Comparison of ENCODE assay signal across 20 cellular contexts in genomic region chr10:74275755-74276154, GRCh38.
"Had no signal": no experiment of that assay in that cellular context is flagged by ENCODE, and none has a peak within 500 bp of the region (broad histone marks: within the 10 kb centered on the region; RNA-seq: fewer than 3 reads in every experiment).

No MANE protein-coding gene starts in this region.

- DNase-seq: IMR-90, Karpas-422, KG1, MM.1S, NCI-H1092 treated with DMSO at 0.1 percent for 48 hours, NCI-H1436, NCI-H187, NCI-H2029, NCI-H2081 treated with DMSO at 0.1 percent for 48 hours, NCI-H2171, NCI-H226, NCI-H446, NCI-H510A, NCI-H524 treated with DMSO at 0.1 percent for 48 hours, NCI-H69, NCI-H774, SHP77, SK-N-SH had no signal

- H3K27ac ChIP-seq: RWPE1 had no signal

- H3K9ac ChIP-seq: SK-N-SH had no signal

- H3K9me2 ChIP-seq: SK-N-SH had no signal

- H3K9me3 ChIP-seq: SK-N-SH had no signal

- ATAC-seq: HepG2 had no signal

- H3K4me2 ChIP-seq: SK-N-SH had no signal
